ENCODE assay signal across 10 cellular contexts in genomic region chr5:68027519-68027918, GRCh38.
DNase-seq lines count a peak whose midpoint lies in the region; ATAC-seq and TF ChIP-seq lines count a peak whose summit lies in the region.
"Had no signal": no experiment of that assay in that cellular context is flagged by ENCODE, and none has a peak within 500 bp of the region (broad histone marks: within the 10 kb centered on the region; RNA-seq: fewer than 3 reads in every experiment).

No MANE protein-coding gene starts in this region.

- no peak for TF ChIP-seq CTCF in choroid plexus epithelial cell (conservative IDR thresholded peaks at IDR 0.05; ENCODE audit: low read depth, low read length)

- no peak for ATAC-seq in HG02973 (IDR thresholded peaks at IDR 0.05; ENCODE audit: unreplicated experiment)
- ATAC-seq: right lobe of liver had no signal

- peak overlapping the region; percentile 63 for H3K4me2 ChIP-seq in GM23248 (ENCODE audit: unreplicated experiment)

- peak; percentile 80 for DNase-seq in GM23248
- DNase-seq in choroid plexus epithelial cell (ENCODE audit: low read depth): peak; percentile 81
- DNase-seq in DMS79 (lab: John Stamatoyannopoulos, UW): no peak
- no peak for DNase-seq in NCI-H1417 (lab: John Stamatoyannopoulos, UW)
- DNase-seq in cerebellar cortex (ENCODE audit: low spot score): no peak
- DNase-seq: foreskin melanocyte, right lobe of liver had no signal

- no peaks in the 10 kb centered on the region for H3K27me3 ChIP-seq in GM23248 (replicated peaks; ENCODE audit: insufficient read depth)
- no peaks in the 10 kb centered on the region for H3K27me3 ChIP-seq in layer of hippocampus (ENCODE audit: control insufficient read depth, insufficient read depth, low read length)
- no peaks in the 10 kb centered on the region for H3K27me3 ChIP-seq in stomach smooth muscle (ENCODE audit: control insufficient read depth in 1 of 2, insufficient read depth in 2 of 2, low read length in 2 of 2)
- H3K27me3 ChIP-seq: right lobe of liver had no signal

- no peaks in the 10 kb centered on the region for H3K79me2 ChIP-seq in GM23248 (ENCODE audit: insufficient read depth)

- H3F3A ChIP-seq in GM23248 (ENCODE audit: insufficient read depth): peaks cover 25% of the 10 kb centered on the region

- H3K9me3 ChIP-seq in GM23248 (ENCODE audit: low read depth) (no peaks in the 10 kb centered on the region), stomach smooth muscle (ENCODE audit: control insufficient read depth in 2 of 2, low read length in 2 of 2) (no peaks in the 10 kb centered on the region)
- H3K9me3 ChIP-seq: right lobe of liver had no signal

- H3K4me3 ChIP-seq in GM23248: peak overlapping the region; percentile 26
- no peak overlapping the region for H3K4me3 ChIP-seq in choroid plexus epithelial cell (ENCODE audit: low read depth, low read length)
- H3K4me3 ChIP-seq in stomach smooth muscle (ENCODE audit: low read length in 2 of 2): no peak overlapping the region
- H3K4me3 ChIP-seq: right lobe of liver had no signal

- H3K9ac ChIP-seq in GM23248: no peak overlapping the region
- H3K9ac ChIP-seq in stomach smooth muscle (ENCODE audit: low read length in 2 of 2): no peak overlapping the region

- no peaks in the 10 kb centered on the region for H3K36me3 ChIP-seq in GM23248 (ENCODE audit: low read depth)
- no peaks in the 10 kb centered on the region for H3K36me3 ChIP-seq in stomach smooth muscle (ENCODE audit: control insufficient read depth in 2 of 2, insufficient read depth in 2 of 2, low read length in 2 of 2)
- H3K36me3 ChIP-seq: right lobe of liver had no signal

- in situ Hi-C loops in GM23248 (cut with MboI): no loop called here

- peak overlapping the region; percentile 34 for H2AFZ ChIP-seq in GM23248

- no peaks in the 10 kb centered on the region for H3K9me2 ChIP-seq in GM23248 (ENCODE audit: insufficient read depth)

- no peaks in the 10 kb centered on the region for H4K20me1 ChIP-seq in GM23248 (ENCODE audit: insufficient read depth)

- 1 to 2% methylated on average over 4 of the region's 4 CpGs for WGBS in GM23248 (ENCODE audit: low coverage in 1 of 2, low lambda C conversion rate in 2 of 2, missing lambda C conversion rate in 2 of 2), 2 experiments

- H3K4me1 ChIP-seq in GM23248 (ENCODE audit: insufficient read depth) (peaks cover 38% of the 10 kb centered on the region), stomach smooth muscle (ENCODE audit: control insufficient read depth, insufficient read depth, low read length) (peaks cover 12% of the 10 kb centered on the region)

- H3K27ac ChIP-seq in GM23248 (peak overlapping the region; percentile 46), layer of hippocampus (ENCODE audit: low read depth, low read length) (peak overlapping the region; percentile 10), stomach smooth muscle (ENCODE audit: low read length) (peak overlapping the region; percentile 33)
- H3K27ac ChIP-seq: right lobe of liver had no signal

Comparison
In these comparisons a context has a peak if more than half of its experiments do, and no peak if none do; other contexts are left out.
1. DNase-seq: peak in GM23248 (single experiment) and choroid plexus epithelial cell (single experiment); none in DMS79 (single experiment), NCI-H1417 (0 of 3) and cerebellar cortex (single experiment).
2. Peak in every context shown above with its lines, with median percentiles within 50 percentile points of each other: H3K27ac ChIP-seq.